8 cellular contexts compared by ENCODE assay signal in genomic region chr12:25250744-25251730, GRCh38. TPM values are rescaled to one million over a fixed set of nuclear protein-coding genes. Genes with fewer than 3 reads are reported as not detected.
DNase-seq lines count a peak whose midpoint lies in the region; ATAC-seq and TF ChIP-seq lines count a peak whose summit lies in the region.

KRAS (minus strand) TSS chr12:25250929.

- no peaks in the 10 kb centered on the region for H3K36me3 ChIP-seq in duodenal mucosa (ENCODE audit: control insufficient read depth in 1 of 2, insufficient read depth in 2 of 2, low read length in 2 of 2)

- peak in 1 of 2 donors; percentile 50 for TF ChIP-seq POLR2A in lower leg skin (IDR thresholded peaks at IDR 0.05)

- intact Hi-C loops in CD4-positive, alpha-beta T cell (cut with DNase I, micrococcal nuclease): loop anchor here in 1 of 2 experiments (5.0 kb wide), 2 partner anchors 46 to 199 kb away; a partner anchor contains a TSS
- intact Hi-C loops in lower leg skin (cut with DNase I; ENCODE audit: low total_unique reads): no loop called here

- H3K9ac ChIP-seq in duodenal mucosa (ENCODE audit: low read depth in 1 of 2, low read length in 2 of 2): peak within 1 kb of the TSS; percentile 52 to 88

- peaks cover 24% of the 10 kb centered on the region for H3K36me3 Mint-ChIP-seq in CD4-positive, alpha-beta T cell (ENCODE audit: low read depth)
- peaks cover 16% of the 10 kb centered on the region for H3K36me3 Mint-ChIP-seq in activated CD4-positive, alpha-beta memory T cell treated with anti-CD3 and anti-CD28 coated beads, Interleukin-2, amount 10 ng/mL, durations not matched to agents 7 days and 5 days (ENCODE audit: low read depth)

- TF ChIP-seq CTCF in CD4-positive, alpha-beta T cell (IDR thresholded peaks at IDR 0.05): no peak
- TF ChIP-seq CTCF in lower leg skin (IDR thresholded peaks at IDR 0.05): no peak

- H3K4me3 Mint-ChIP-seq in CD4-positive, alpha-beta T cell: peak within 1 kb of the TSS; percentile 99
- peak within 1 kb of the TSS; percentile 90 for H3K4me3 Mint-ChIP-seq in activated CD4-positive, alpha-beta memory T cell treated with anti-CD3 and anti-CD28 coated beads, Interleukin-2, amount 10 ng/mL, durations not matched to agents 7 days and 5 days

- peak within 1 kb of the TSS; percentile 85 for H3K27ac Mint-ChIP-seq in CD4-positive, alpha-beta T cell
- peak within 1 kb of the TSS; percentile 85 for H3K27ac Mint-ChIP-seq in activated CD4-positive, alpha-beta memory T cell treated with anti-CD3 and anti-CD28 coated beads, Interleukin-2, amount 10 ng/mL, durations not matched to agents 7 days and 5 days

- H3K27ac ChIP-seq in CD4-positive, alpha-beta T cell (ENCODE audit: low read depth, low read length): peak within 1 kb of the TSS; percentile 73
- H3K27ac ChIP-seq in duodenal mucosa (ENCODE audit: low read depth, low read length): peak within 1 kb of the TSS; percentile 87

- peak; percentile 83 to 91 (median 88) for DNase-seq in CD4-positive, alpha-beta T cell
- peak; percentile 95 for DNase-seq in HK-2 (ENCODE audit: unreplicated experiment)
- DNase-seq in NCI-H82 treated with DMSO at 0.1 percent for 48 hours (lab: John Stamatoyannopoulos, UW; ENCODE audit: unreplicated experiment): peak; percentile 90
- peak; percentile 91 for DNase-seq in activated CD4-positive, alpha-beta memory T cell treated with anti-CD3 and anti-CD28 coated beads, Interleukin-2, amount 10 ng/mL, durations not matched to agents 7 days and 5 days
- DNase-seq in lower leg skin (ENCODE audit: low spot score in 2 of 2): peak; percentile 94 to 99
- DNase-seq in stimulated activated CD4-positive, alpha-beta T cell treated with anti-CD3 and anti-CD28 coated beads, Interleukin-4, amount 100 ng/mL, for 4 hours: peak; percentile 88 to 91

- H3K4me3 ChIP-seq in duodenal mucosa (ENCODE audit: low read depth in 1 of 2, low read length in 2 of 2): peak within 1 kb of the TSS; percentile 75 to 96
- peak within 1 kb of the TSS; percentile 60 for H3K4me3 ChIP-seq in lower leg skin (ENCODE audit: low read depth, poor library complexity, severe bottlenecking)

- H3K4me1 ChIP-seq in duodenal mucosa (ENCODE audit: control insufficient read depth in 1 of 2, insufficient read depth in 2 of 2, low read length in 2 of 2): peaks cover 0 to 10% of the 10 kb centered on the region in 2 donors

- WGBS in lower leg skin, 2 donors: 1% methylated on average over 39 to 40 of the region's 105 CpGs

- H3K27me3 ChIP-seq in CD4-positive, alpha-beta T cell (ENCODE audit: control insufficient read depth, insufficient read depth, low read length): no peaks in the 10 kb centered on the region
- H3K27me3 ChIP-seq in duodenal mucosa (ENCODE audit: control insufficient read depth in 1 of 2, insufficient read depth in 2 of 2, low read length in 2 of 2): no peaks in the 10 kb centered on the region

- peak; percentile 91 for ATAC-seq in CD4-positive, alpha-beta T cell (ENCODE audit: poor library complexity)
- peak; percentile 77 for ATAC-seq in GM19455 (IDR thresholded peaks at IDR 0.05; ENCODE audit: unreplicated experiment)

- H3K9me3 Mint-ChIP-seq in CD4-positive, alpha-beta T cell: no peaks in the 10 kb centered on the region
- H3K9me3 Mint-ChIP-seq in activated CD4-positive, alpha-beta memory T cell treated with anti-CD3 and anti-CD28 coated beads, Interleukin-2, amount 10 ng/mL, durations not matched to agents 7 days and 5 days: no peaks in the 10 kb centered on the region

- CTCF ChIA-PET in CD4-positive, alpha-beta T cell (lab: Charles Lee): interaction anchor here (0.6 to 1.9 kb wide), 3 partner anchors 10 to 133 kb away, joined by 3 to 11 read pairs (median 3); no protein-coding TSS in a partner anchor
- CTCF ChIA-PET in activated CD4-positive, alpha-beta memory T cell treated with anti-CD3 and anti-CD28 coated beads, Interleukin-2, amount 10 ng/mL, durations not matched to agents 7 days and 5 days (lab: Charles Lee): interaction anchor here (0.7 to 1.4 kb wide), 6 partner anchors 10 to 138 kb away, joined by 3 to 10 read pairs (median 5); no protein-coding TSS in a partner anchor

- no peaks in the 10 kb centered on the region for H3K27me3 Mint-ChIP-seq in CD4-positive, alpha-beta T cell
- H3K27me3 Mint-ChIP-seq in activated CD4-positive, alpha-beta memory T cell treated with anti-CD3 and anti-CD28 coated beads, Interleukin-2, amount 10 ng/mL, durations not matched to agents 7 days and 5 days: peaks cover 11% of the 10 kb centered on the region

- POLR2A ChIA-PET in CD4-positive, alpha-beta T cell (lab: Charles Lee): interaction anchor here (0.6 to 1.9 kb wide), 29 partner anchors 9 to 849 kb away, joined by 3 to 33 read pairs (median 4); partner anchors contain the start of genes DNAI7 and ETFRF1
- POLR2A ChIA-PET in activated CD4-positive, alpha-beta memory T cell treated with anti-CD3 and anti-CD28 coated beads, Interleukin-2, amount 10 ng/mL, durations not matched to agents 7 days and 5 days (lab: Charles Lee): interaction anchor here (0.6 to 1.5 kb wide), 15 partner anchors 10 to 199 kb away, joined by 3 to 13 read pairs (median 3); partner anchors contain the start of genes DNAI7 and ETFRF1

- peaks cover 53% of the 10 kb centered on the region for H3K4me1 Mint-ChIP-seq in CD4-positive, alpha-beta T cell (ENCODE audit: low read depth)
- peaks cover 36% of the 10 kb centered on the region for H3K4me1 Mint-ChIP-seq in activated CD4-positive, alpha-beta memory T cell treated with anti-CD3 and anti-CD28 coated beads, Interleukin-2, amount 10 ng/mL, durations not matched to agents 7 days and 5 days

- no peaks in the 10 kb centered on the region for H3K9me3 ChIP-seq in CD4-positive, alpha-beta T cell (ENCODE audit: control insufficient read depth, low read length)
- H3K9me3 ChIP-seq in duodenal mucosa (ENCODE audit: control insufficient read depth in 1 of 2, low read length in 2 of 2): no peaks in the 10 kb centered on the region

RNA-seq across cellular contexts. Expression of gene KRAS, which starts in this region (rescaled TPM):
- 10 to 100 TPM; 45.0 to 48.7 TPM for total RNA-seq in CD4-positive, alpha-beta T cell
- total RNA-seq in activated CD4-positive, alpha-beta memory T cell treated with anti-CD3 and anti-CD28 coated beads, Interleukin-2, amount 10 ng/mL, durations not matched to agents 7 days and 5 days: 10 to 100 TPM; 38.5 to 40.5 TPM
- 10 to 100 TPM; 12.0 to 20.7 (median 15.4) TPM for total RNA-seq in lower leg skin

Comparison
In these comparisons a context has a peak if more than half of its experiments do, and no peak if none do; other contexts are left out.
1. Peak in every context shown above with its lines: DNase-seq, ATAC-seq, H3K4me3 ChIP-seq and H3K27ac ChIP-seq.